Comparison of ENCODE assay signal across 22 cellular contexts in genomic region chr9:343773-344172, GRCh38.
"Had no signal": no experiment of that assay in that cellular context is flagged by ENCODE, and none has a peak within 500 bp of the region (broad histone marks: within the 10 kb centered on the region; RNA-seq: fewer than 3 reads in every experiment).

No MANE protein-coding gene starts in this region.

- H3K4me3 ChIP-seq: body of pancreas, left lung, spleen, upper lobe of right lung had no signal

- H3K9me3 Mint-ChIP-seq: activated naive CD8-positive, alpha-beta T cell treated with anti-CD3 and anti-CD28 coated beads, Interleukin-2, amount 10 ng/mL, durations not matched to agents 7 days and 5 days; activated T-helper 2 cell treated with anti-CD3 and anti-CD28 coated beads, Interferon-gamma antibody, Interleukin-2, Interleukin-4, amounts not matched to agents 10 μg/mL and 5 μg/mL and 100 μg/mL, durations not matched to agents 14 hours and 24 hours and 36 hours; effector memory CD8-positive, alpha-beta T cell; nephron progenitor cell; stimulated activated naive B cell treated with anti-CD40 and anti-IgM and Interleukin-4, amounts not matched to agents 10 μg/mL and 1 μg/mL and 100 μg/mL, for 72 hours had no signal

- H3K27me3 Mint-ChIP-seq: activated naive CD8-positive, alpha-beta T cell treated with anti-CD3 and anti-CD28 coated beads, Interleukin-2, amount 10 ng/mL, durations not matched to agents 7 days and 5 days; effector memory CD8-positive, alpha-beta T cell; stimulated activated naive B cell treated with anti-CD40 and anti-IgM and Interleukin-4, amounts not matched to agents 10 μg/mL and 1 μg/mL and 100 μg/mL, for 72 hours had no signal

- DNase-seq: activated CD4-positive, alpha-beta T cell treated with anti-CD3 and anti-CD28 coated beads, Interleukin-2, amount 50 U/mL, for 4 hours; activated CD4-positive, CD25-positive, alpha-beta regulatory T cell treated with anti-CD3 and anti-CD28 coated beads, Interleukin-2, amount 50 U/mL, for 72 hours; activated naive CD4-positive, alpha-beta T cell treated with Interleukin-2 at 50 U/mL for 16 hours; activated naive CD8-positive, alpha-beta T cell treated with anti-CD3 and anti-CD28 coated beads, Interleukin-2, amount 10 ng/mL, durations not matched to agents 7 days and 5 days; body of pancreas; caudate nucleus; effector memory CD8-positive, alpha-beta T cell; hypothalamus; kidney; left lung; midbrain; nephron progenitor cell; nucleus accumbens; posterior cingulate gyrus; spleen; stimulated activated CD4-positive, alpha-beta T cell treated with anti-CD3 and anti-CD28 coated beads, Interleukin-4, amount 100 ng/mL, for 4 hours; stimulated activated naive B cell treated with anti-CD40 and anti-IgM and Interleukin-4, amounts not matched to agents 10 μg/mL and 1 μg/mL and 100 μg/mL, for 72 hours; T-helper 1 cell; T1000; upper lobe of right lung had no signal

- ATAC-seq: body of pancreas; effector memory CD8-positive, alpha-beta T cell; left lung; stimulated activated naive B cell treated with anti-CD40 and anti-IgM and Interleukin-4, amounts not matched to agents 10 μg/mL and 1 μg/mL and 100 μg/mL, for 72 hours; upper lobe of right lung had no signal

- FAIRE-seq: frontal cortex, kidney had no signal

- H3K4me3 Mint-ChIP-seq: activated naive CD8-positive, alpha-beta T cell treated with anti-CD3 and anti-CD28 coated beads, Interleukin-2, amount 10 ng/mL, durations not matched to agents 7 days and 5 days; effector memory CD8-positive, alpha-beta T cell; nephron progenitor cell; stimulated activated naive B cell treated with anti-CD40 and anti-IgM and Interleukin-4, amounts not matched to agents 10 μg/mL and 1 μg/mL and 100 μg/mL, for 72 hours had no signal

- H3K27ac Mint-ChIP-seq: activated T-helper 2 cell treated with anti-CD3 and anti-CD28 coated beads, Interferon-gamma antibody, Interleukin-2, Interleukin-4, amounts not matched to agents 10 μg/mL and 5 μg/mL and 100 μg/mL, durations not matched to agents 14 hours and 24 hours and 36 hours; nephron progenitor cell had no signal
